ENCODE assay signal across 27 cellular contexts in the genomic region with DNA sequence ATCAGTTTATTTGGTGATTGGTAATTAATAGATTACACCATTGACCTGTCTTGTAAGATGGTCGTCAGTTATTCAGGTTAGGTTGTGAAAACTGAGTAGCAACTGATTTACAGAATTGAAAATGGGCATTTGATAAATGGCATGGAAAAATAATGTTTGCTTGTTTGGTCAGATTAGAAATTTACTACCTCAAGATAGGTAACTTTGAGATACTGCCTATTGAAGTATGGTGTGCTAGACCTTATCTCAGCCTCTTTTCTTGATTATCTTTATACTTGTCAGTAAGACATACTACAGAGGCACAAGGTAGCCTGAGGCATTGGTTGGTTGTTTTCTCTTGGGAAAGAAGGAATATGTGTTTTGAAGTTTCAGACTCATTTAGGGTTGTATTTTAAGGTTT.
"Had no signal": no experiment of that assay in that cellular context is flagged by ENCODE, and none has a peak within 500 bp of the region (broad histone marks: within the 10 kb centered on the region; RNA-seq: fewer than 3 reads in every experiment).

No MANE protein-coding gene starts in this region.

- H3K36me3 ChIP-seq: adrenal gland, breast epithelium, Peyer's patch, SJCRH30 had no signal

- ATAC-seq: activated CD8-positive, alpha-beta T cell treated with anti-CD3 and anti-CD28 coated beads, Interleukin-2, amount 10 ng/mL, durations not matched to agents 7 days and 5 days; T-helper 17 cell; WTC11 had no signal

- H3K4me3 ChIP-seq: adrenal gland, breast epithelium, Peyer's patch, SJCRH30 had no signal

- DNase-seq: activated CD4-positive, alpha-beta T cell treated with anti-CD3 and anti-CD28 coated beads for 48 hours; activated CD4-positive, alpha-beta T cell treated with anti-CD3 and anti-CD28 coated beads, Interleukin-2, amount 50 U/mL, for 4 hours; activated CD4-positive, CD25-positive, alpha-beta regulatory T cell treated with anti-CD3 and anti-CD28 coated beads, Interleukin-2, amount 50 U/mL, for 72 hours; activated CD8-positive, alpha-beta memory T cell treated with anti-CD3 and anti-CD28 coated beads, Interleukin-2, amount 50 U/mL, for 48 hours; activated CD8-positive, alpha-beta T cell treated with anti-CD3 and anti-CD28 coated beads, Interleukin-2, amount 10 ng/mL, durations not matched to agents 7 days and 5 days; activated naive CD4-positive, alpha-beta T cell treated with anti-CD3 and anti-CD28 coated beads, Interleukin-2, amount 50 U/mL, for 16 hours; activated naive CD8-positive, alpha-beta T cell treated with anti-CD3 and anti-CD28 coated beads, Interleukin-2, amount 10 ng/mL, durations not matched to agents 7 days and 5 days; activated T-cell treated with anti-CD3 and anti-CD28 coated beads, Interleukin-2, amount 50 U/mL, for 1 hour; adrenal gland; aorta; central memory CD4-positive, alpha-beta T cell; Kasumi-1; NCI-H1048; NCI-H1417; NCI-H1930; NCI-H2107; NCI-H2171 treated with DMSO at 0.1 percent for 48 hours; NCI-H510A treated with DMSO at 0.1 percent for 48 hours; NCI-H69; Peyer's patch; Right ventricle myocardium superior; SJCRH30; T-helper 17 cell; T-helper 9 cell had no signal

- H3K27ac ChIP-seq: adrenal gland, breast epithelium, Peyer's patch, RWPE1, SJCRH30 had no signal

- H3K4me1 ChIP-seq: adrenal gland, breast epithelium, Peyer's patch, SJCRH30 had no signal

- H3K9me3 ChIP-seq: adrenal gland, breast epithelium, Peyer's patch, SJCRH30 had no signal

- H3K27me3 ChIP-seq: adrenal gland, breast epithelium, Peyer's patch, SJCRH30 had no signal
